35 cellular contexts compared by ENCODE assay signal in the genomic region with DNA sequence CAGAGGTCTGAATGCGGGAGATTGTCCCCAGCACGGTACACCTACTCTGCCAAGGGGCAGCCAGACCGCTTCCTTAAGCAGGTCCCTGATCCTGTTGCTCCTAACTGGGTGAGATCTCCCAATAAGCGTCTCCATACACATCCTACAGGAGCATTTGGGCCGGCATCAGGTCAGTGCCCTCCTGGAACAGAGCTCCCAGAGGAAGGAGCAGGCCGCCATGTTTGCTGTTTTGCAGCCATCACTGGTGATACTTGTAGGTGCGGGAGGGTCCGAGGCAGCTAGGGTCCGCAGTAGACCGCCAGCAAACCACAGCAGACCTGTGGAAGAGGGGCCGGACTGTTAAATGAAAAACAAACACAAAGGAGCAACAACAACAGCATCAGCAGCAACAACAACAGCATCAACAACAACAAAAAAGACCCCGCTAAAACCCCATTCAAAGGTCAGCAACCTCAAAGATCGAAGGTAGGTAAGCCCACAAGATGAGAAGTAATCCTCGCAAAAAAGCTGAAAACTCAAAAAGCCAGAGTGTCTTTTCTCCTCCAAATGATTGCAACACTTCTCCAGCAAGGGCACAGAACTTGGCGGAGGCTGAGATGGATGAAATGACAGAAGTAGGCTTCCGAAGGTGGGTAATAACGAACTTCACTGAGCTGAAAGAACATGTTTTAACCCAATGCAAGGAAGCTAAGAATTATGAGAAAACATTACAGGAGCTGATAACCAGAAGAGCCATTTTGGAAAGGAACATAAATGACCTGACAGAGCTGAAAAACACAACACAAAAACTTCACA.
"Had no signal": no experiment of that assay in that cellular context is flagged by ENCODE, and none has a peak within 500 bp of the region (broad histone marks: within the 10 kb centered on the region; RNA-seq: fewer than 3 reads in every experiment).

No MANE protein-coding gene starts in this region.

- ATAC-seq: activated naive CD4-positive, alpha-beta T cell treated with anti-CD3 and anti-CD28 coated beads, Interleukin-2, amount 50 U/mL, for 72 hours; activated T-cell treated with anti-CD3 and anti-CD28 coated beads, Interleukin-2, amount 50 U/mL, for 4 hours; PC-3 had no signal

- DNase-seq: activated B cell treated with CpG ODN at 0.5 μM for 24 hours; activated CD4-positive, alpha-beta memory T cell treated with anti-CD3 and anti-CD28 coated beads for 36 hours; activated CD4-positive, alpha-beta T cell treated with anti-CD3 and anti-CD28 coated beads for 4 hours; activated CD4-positive, alpha-beta T cell treated with anti-CD3 and anti-CD28 coated beads, Interleukin-2, amount 50 U/mL, for 1 hour; activated CD4-positive, CD25-positive, alpha-beta regulatory T cell treated with anti-CD3 and anti-CD28 coated beads, Interleukin-2, amount 50 U/mL, for 72 hours; activated CD8-positive, alpha-beta memory T cell treated with anti-CD3 and anti-CD28 coated beads, Interleukin-2, amount 50 U/mL, for 4 hours; activated gamma-delta T cell treated with Interleukin-2 at 50 U/mL for 16 hours; activated naive CD4-positive, alpha-beta T cell treated with anti-CD3 and anti-CD28 coated beads for 36 hours; activated T-cell treated with anti-CD3 and anti-CD28 coated beads for 4 hours; activated T-cell treated with anti-CD3 and anti-CD28 coated beads, Interleukin-2, amount 50 U/mL, for 4 hours; adrenal gland; cerebellar nuclear complex; Kasumi-1; MG63; NCI-H1048; NCI-H1105 treated with DMSO at 0.1 percent for 48 hours; NCI-H1436; NCI-H1694; NCI-H1930; NCI-H2081 treated with DMSO at 0.1 percent for 48 hours; NCI-H226; NCI-H446 treated with DMSO at 0.1 percent for 48 hours; NCI-H524; PC-3; Peyer's patch; RPMI8226; SHP77 treated with DMSO at 0.1 percent for 48 hours; SK-N-SH had no signal

- H3K4me1 Mint-ChIP-seq: activated B cell treated with CpG ODN at 0.5 μM for 24 hours, brain had no signal

- H3K9me2 ChIP-seq: SK-N-SH had no signal

- H3K27ac ChIP-seq: adrenal gland, Peyer's patch, SJSA1, VCaP had no signal

- H3K4me3 ChIP-seq: adrenal gland, MG63, Peyer's patch, SJSA1 had no signal

- H3K9ac ChIP-seq: SK-N-SH had no signal

- H3K27me3 ChIP-seq: adrenal gland, MG63, Peyer's patch, SJSA1 had no signal

- FAIRE-seq: bronchial epithelial cell had no signal

- H3K9me3 Mint-ChIP-seq: brain had no signal

- H3K4me3 Mint-ChIP-seq: activated B cell treated with CpG ODN at 0.5 μM for 24 hours; activated CD4-positive, alpha-beta memory T cell treated with anti-CD3 and anti-CD28 coated beads for 36 hours; activated naive CD4-positive, alpha-beta T cell treated with anti-CD3 and anti-CD28 coated beads for 36 hours; activated T-cell treated with anti-CD3 and anti-CD28 coated beads, Interleukin-2, amount 50 U/mL, for 4 hours; activated T-helper 1 cell treated with anti-CD3 and anti-CD28 coated beads, Interleukin-12 subunit alpha, Interleukin-12 subunit beta, Interleukin-2, Interleukin-4 antibody, amounts not matched to agents 30 ng/mL and 10 ng/mL and 1 ng/mL, durations not matched to agents 14 hours and 24 hours and 36 hours; brain; T-helper 1 cell treated with Interleukin-12 subunit alpha and Interleukin-12 subunit beta and Interleukin-4 antibody, amounts not matched to agents 30 μg/mL and 1 μg/mL, for 36 hours had no signal

- H3K36me3 Mint-ChIP-seq: activated CD4-positive, alpha-beta memory T cell treated with anti-CD3 and anti-CD28 coated beads for 36 hours; brain had no signal

- H3K36me3 ChIP-seq: adrenal gland, MG63, Peyer's patch, SJSA1 had no signal

- H3K4me2 ChIP-seq: SK-N-SH had no signal

- H3K4me1 ChIP-seq: adrenal gland, Peyer's patch, SJSA1 had no signal

- H3K27ac Mint-ChIP-seq: activated B cell treated with CpG ODN at 0.5 μM for 24 hours; activated CD4-positive, alpha-beta memory T cell treated with anti-CD3 and anti-CD28 coated beads for 36 hours; activated naive CD4-positive, alpha-beta T cell treated with anti-CD3 and anti-CD28 coated beads for 36 hours; activated naive CD4-positive, alpha-beta T cell treated with anti-CD3 and anti-CD28 coated beads, Interleukin-2, amount 50 U/mL, for 72 hours; activated T-helper 1 cell treated with anti-CD3 and anti-CD28 coated beads, Interleukin-12 subunit alpha, Interleukin-12 subunit beta, Interleukin-2, Interleukin-4 antibody, amounts not matched to agents 30 ng/mL and 10 ng/mL and 1 ng/mL, durations not matched to agents 14 hours and 24 hours and 36 hours; brain; T-helper 1 cell treated with Interleukin-12 subunit alpha and Interleukin-12 subunit beta and Interleukin-4 antibody, amounts not matched to agents 30 μg/mL and 1 μg/mL, for 36 hours had no signal

- H3K27me3 Mint-ChIP-seq: activated B cell treated with CpG ODN at 0.5 μM for 24 hours; activated CD4-positive, alpha-beta memory T cell treated with anti-CD3 and anti-CD28 coated beads for 36 hours; brain had no signal

- H3K9me3 ChIP-seq: adrenal gland, MG63, Peyer's patch, SJSA1, SK-N-SH had no signal
